17 cellular contexts compared by ENCODE assay signal in the genomic region with DNA sequence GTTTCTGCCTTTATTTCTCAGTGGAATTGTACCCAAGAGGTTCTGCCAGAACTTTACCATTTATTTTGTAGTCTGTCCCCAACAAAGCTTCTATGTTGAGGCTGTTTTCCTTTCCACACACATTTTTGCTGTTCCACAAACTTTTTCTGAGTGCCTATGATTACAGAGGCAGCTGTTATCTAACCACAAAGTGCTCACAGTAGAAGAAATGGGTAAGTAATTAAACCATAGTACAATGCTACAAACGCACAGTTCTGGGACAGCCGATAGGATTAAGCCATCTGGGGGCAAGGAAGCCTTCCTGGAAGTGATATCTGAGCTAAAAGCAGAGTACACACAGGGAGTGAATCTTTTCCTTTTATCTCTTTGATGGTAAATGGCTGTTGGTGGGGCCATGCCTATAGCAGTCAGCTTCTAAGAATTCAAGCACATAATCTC. TPM values are rescaled to one million over a fixed set of nuclear protein-coding genes. Genes with fewer than 3 reads are reported as not detected.
A peak's percentile ranks its signal among the peaks of the same experiment; 100 is the strongest.
DNase-seq lines count a peak whose midpoint lies in the region; ATAC-seq and TF ChIP-seq lines count a peak whose summit lies in the region.
"Had no signal": no experiment of that assay in that cellular context is flagged by ENCODE, and none has a peak within 500 bp of the region (broad histone marks: within the 10 kb centered on the region; RNA-seq: fewer than 3 reads in every experiment).

No MANE protein-coding gene starts in this region.

- peak overlapping the region in 4 of 5 donors; percentile 1 to 33 (median 16) for H3K27ac ChIP-seq in stomach
- H3K27ac ChIP-seq: uterus had no signal

- TF ChIP-seq POLR2A in stomach (IDR thresholded peaks at IDR 0.05), result no peak

- peak overlapping the region; percentile 62 for H3K4me3 Mint-ChIP-seq in activated T-cell treated with anti-CD3 and anti-CD28 coated beads, Interleukin-2, amount 50 U/mL, for 24 hours
- H3K4me3 Mint-ChIP-seq in central memory CD8-positive, alpha-beta T cell, result peak overlapping the region; percentile 88
- no peak overlapping the region for H3K4me3 Mint-ChIP-seq in MCF 10A (ENCODE audit: unreplicated experiment)
- H3K4me3 Mint-ChIP-seq: GM23338 had no signal

- POLR2A ChIA-PET in MCF 10A (lab: Yijun Ruan, JAX), result interaction anchor here (0.5 to 1.0 kb wide), 3 partner anchors 23 to 87 kb away, joined by 3 to 4 read pairs (median 3); no protein-coding TSS in a partner anchor

- TF ChIP-seq EP300 in stomach (IDR thresholded peaks at IDR 0.05), result no peak

- intact Hi-C loops in stomach (cut with DNase I; ENCODE audit: low total_unique reads) (no loop called here), MCF 10A (cut with micrococcal nuclease) (loop anchor here (10.0 kb wide), 1 partner anchor 330 kb away; no protein-coding TSS in a partner anchor)

- no peak overlapping the region for H3K4me3 ChIP-seq in stomach
- H3K4me3 ChIP-seq: adrenal gland, coronary artery, GM23338, uterus had no signal

- H3K9me3 Mint-ChIP-seq in activated T-cell treated with anti-CD3 and anti-CD28 coated beads, Interleukin-2, amount 50 U/mL, for 24 hours, result no peaks in the 10 kb centered on the region
- H3K9me3 Mint-ChIP-seq in central memory CD8-positive, alpha-beta T cell, result no peaks in the 10 kb centered on the region
- H3K9me3 Mint-ChIP-seq in MCF 10A (ENCODE audit: unreplicated experiment), result no peaks in the 10 kb centered on the region
- H3K9me3 Mint-ChIP-seq: GM23338 had no signal

- 6 to 38% (median 15%) methylated on average over 2 of the region's 2 CpGs for WGBS in stomach, 5 donors

- H3K27me3 Mint-ChIP-seq in activated T-cell treated with anti-CD3 and anti-CD28 coated beads, Interleukin-2, amount 50 U/mL, for 24 hours, result no peaks in the 10 kb centered on the region
- H3K27me3 Mint-ChIP-seq in central memory CD8-positive, alpha-beta T cell, result no peaks in the 10 kb centered on the region
- no peaks in the 10 kb centered on the region for H3K27me3 Mint-ChIP-seq in MCF 10A (ENCODE audit: insufficient read depth, unreplicated experiment)

- H3K4me1 ChIP-seq in stomach, result peaks cover 8 to 36% (median 14%) of the 10 kb centered on the region in 4 donors
- H3K4me1 ChIP-seq: uterus had no signal

- H3K27me3 ChIP-seq in stomach, result no peaks in the 10 kb centered on the region
- H3K27me3 ChIP-seq: adrenal gland, uterus had no signal

- DNase-seq in activated T-cell treated with anti-CD3 and anti-CD28 coated beads, Interleukin-2, amount 50 U/mL, for 24 hours, result no peak
- DNase-seq in activated T-cell treated with anti-CD3 and anti-CD28 coated beads, Interleukin-2, amount 50 U/mL, for 1 hour, result no peak
- DNase-seq in SW480 (ENCODE audit: low spot score), result peak; percentile 2
- DNase-seq in central memory CD8-positive, alpha-beta T cell (ENCODE audit: low spot score in 2 of 2), result no peak
- DNase-seq in stomach, result no peak
- no peak for DNase-seq in T-helper 9 cell
- DNase-seq in MCF 10A (ENCODE audit: unreplicated experiment), result no peak
- no peak for DNase-seq in NCI-H1694 (lab: John Stamatoyannopoulos, UW)
- DNase-seq: activated CD4-positive, alpha-beta T cell treated with anti-CD3 and anti-CD28 coated beads for 1 hour; adrenal gland; DMS79 treated with DMSO at 0.1 percent for 48 hours; mammary epithelial cell; NCI-H524 treated with DMSO at 0.1 percent for 48 hours; SIG-M5; uterus had no signal

- H3K27ac Mint-ChIP-seq in activated T-cell treated with anti-CD3 and anti-CD28 coated beads, Interleukin-2, amount 50 U/mL, for 24 hours, result peak overlapping the region; percentile 86
- H3K27ac Mint-ChIP-seq in central memory CD8-positive, alpha-beta T cell (ENCODE audit: low read depth), result peak overlapping the region; percentile 89
- no peak overlapping the region for H3K27ac Mint-ChIP-seq in MCF 10A (ENCODE audit: low read depth, unreplicated experiment)
- H3K27ac Mint-ChIP-seq: GM23338 had no signal

- no peaks in the 10 kb centered on the region for H3K36me3 ChIP-seq in stomach
- H3K36me3 ChIP-seq: adrenal gland, uterus had no signal

- H3K4me1 Mint-ChIP-seq in activated T-cell treated with anti-CD3 and anti-CD28 coated beads, Interleukin-2, amount 50 U/mL, for 24 hours (ENCODE audit: low read depth), result peaks cover 70% of the 10 kb centered on the region
- peaks cover 58% of the 10 kb centered on the region for H3K4me1 Mint-ChIP-seq in central memory CD8-positive, alpha-beta T cell
- peaks cover 12% of the 10 kb centered on the region for H3K4me1 Mint-ChIP-seq in MCF 10A (ENCODE audit: insufficient read depth, unreplicated experiment)

- H3K36me3 Mint-ChIP-seq in activated T-cell treated with anti-CD3 and anti-CD28 coated beads, Interleukin-2, amount 50 U/mL, for 24 hours (ENCODE audit: low read depth), result peaks cover 7% of the 10 kb centered on the region
- H3K36me3 Mint-ChIP-seq in central memory CD8-positive, alpha-beta T cell (ENCODE audit: insufficient read depth), result peaks cover 12% of the 10 kb centered on the region
- no peaks in the 10 kb centered on the region for H3K36me3 Mint-ChIP-seq in MCF 10A (ENCODE audit: insufficient read depth, unreplicated experiment)

- CTCF ChIA-PET in MCF 10A (lab: Yijun Ruan, JAX), result interaction anchor here (0.6 to 0.8 kb wide), 3 partner anchors 10 to 336 kb away, joined by 3 read pairs; no protein-coding TSS in a partner anchor

- no peak for ATAC-seq in central memory CD8-positive, alpha-beta T cell (replicated peaks; ENCODE audit: extremely low read depth, poor library complexity, severe bottlenecking)
- ATAC-seq: GM23338 had no signal

- TF ChIP-seq CTCF in stomach (IDR thresholded peaks at IDR 0.05) (no peak), MCF 10A (IDR thresholded peaks at IDR 0.05; ENCODE audit: unreplicated experiment) (no peak)

- H3K9me3 ChIP-seq in stomach, result no peaks in the 10 kb centered on the region
- H3K9me3 ChIP-seq: adrenal gland, uterus had no signal

- no TSS peak for BruUV-seq in MCF 10A (replicated peaks; lab: Mats Ljungman, UMichigan)

RNA-seq across cellular contexts. Expression of a gene that starts 3.9 kb away (rescaled TPM):
- total RNA-seq in stomach, result 10 to 100 TPM in 4 of 5 donors, 1 to 10 TPM in 1; 7.6 to 81.1 (median 37.5) TPM
- polyA plus RNA-seq in stomach, result 1 to 10 TPM; 4.8 to 7.4 (median 6.0) TPM
- total RNA-seq in MCF 10A (2022), result 3.7 and 4.6 TPM in 2 replicates
